ENCODE assay signal across 21 cellular contexts in the genomic region with DNA sequence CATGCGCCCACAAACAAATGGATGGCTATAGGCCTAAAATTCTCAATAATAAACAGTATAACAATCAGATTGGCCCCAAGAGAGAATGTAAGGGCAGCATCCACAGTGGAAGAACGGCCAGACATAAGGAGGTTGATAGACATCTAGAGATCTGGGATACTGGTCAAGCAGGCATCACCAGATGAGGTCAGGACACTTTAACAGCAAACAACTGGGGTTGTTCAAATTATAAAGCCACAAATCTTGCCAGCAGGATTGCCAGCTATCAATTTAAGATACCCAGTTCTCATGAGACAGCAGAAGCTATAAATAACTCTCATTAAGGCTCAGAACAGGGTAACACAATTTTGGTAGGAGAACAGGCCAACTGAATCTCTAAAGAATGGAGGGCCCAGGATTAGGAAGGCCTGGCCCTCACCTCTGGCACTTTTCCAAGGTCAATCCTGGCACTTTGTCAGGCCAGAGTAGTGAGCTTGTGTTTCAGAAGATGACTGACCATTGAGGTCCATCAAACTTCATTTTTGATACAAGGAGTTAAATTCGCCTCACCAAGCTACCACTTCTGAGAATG. TPM values are rescaled to one million over a fixed set of nuclear protein-coding genes. Genes with fewer than 3 reads are reported as not detected.
DNase-seq lines count a peak whose midpoint lies in the region; ATAC-seq, FAIRE-seq and TF ChIP-seq lines count a peak whose summit lies in the region.
"Had no signal": no experiment of that assay in that cellular context is flagged by ENCODE, and none has a peak within 500 bp of the region (broad histone marks: within the 10 kb centered on the region; RNA-seq: fewer than 3 reads in every experiment).

No MANE protein-coding gene starts in this region.

- DNase-seq in H54 (ENCODE audit: insufficient read length, low spot score) (no peak), mesothelial cell of epicardium (ENCODE audit: low spot score in 2 of 2, unreplicated experiment in 2 of 2) (no peak), NCI-H524 (lab: John Stamatoyannopoulos, UW) (no peak), SJCRH30 (no peak)
- no peak for DNase-seq in central memory CD8-positive, alpha-beta T cell (ENCODE audit: low spot score in 2 of 2)
- DNase-seq: activated CD4-positive, alpha-beta T cell treated with anti-CD3 and anti-CD28 coated beads for 4 hours; BE2C; foreskin keratinocyte; HCEC 1CT; Kasumi-1; NCI-H187 treated with DMSO at 0.1 percent for 48 hours; occipital lobe; RPMI8226; stimulated activated CD4-positive, alpha-beta T cell treated with anti-CD3 and anti-CD28 coated beads, Interleukin-15, amount 100 ng/mL, for 24 hours had no signal

- peaks cover 21% of the 10 kb centered on the region for H3K36me3 Mint-ChIP-seq in central memory CD8-positive, alpha-beta T cell (ENCODE audit: insufficient read depth)
- peaks cover 20% of the 10 kb centered on the region for H3K36me3 Mint-ChIP-seq in mesothelial cell of epicardium

- TF ChIP-seq POLR2A in H54 (IDR thresholded peaks at IDR 0.05; ENCODE audit: low read depth, low read length): no peak

- TF ChIP-seq CTCF in C4-2B (conservative IDR thresholded peaks at IDR 0.05): no peak
- TF ChIP-seq CTCF in mesothelial cell of epicardium (IDR thresholded peaks at IDR 0.05; ENCODE audit: unreplicated experiment): no peak

- no peak overlapping the region for H3K4me3 ChIP-seq in SJCRH30
- H3K4me3 ChIP-seq: suprapubic skin had no signal

- H3K4me1 Mint-ChIP-seq in central memory CD8-positive, alpha-beta T cell: peaks cover 51% of the 10 kb centered on the region
- peaks cover 36% of the 10 kb centered on the region for H3K4me1 Mint-ChIP-seq in mesothelial cell of epicardium

- H3K9me3 ChIP-seq in SJCRH30 (replicated peaks): no peaks in the 10 kb centered on the region; the same call in 1 of the 2 replicates
- H3K9me3 ChIP-seq: BE2C, suprapubic skin had no signal

- no peaks in the 10 kb centered on the region for H3K27me3 Mint-ChIP-seq in central memory CD8-positive, alpha-beta T cell
- H3K27me3 Mint-ChIP-seq in mesothelial cell of epicardium (ENCODE audit: low read depth): no peaks in the 10 kb centered on the region

- H3K27ac ChIP-seq in C4-2B (peak overlapping the region; percentile 69; the same call in 1 of the 2 replicates), SJCRH30 (no peak overlapping the region)
- H3K27ac ChIP-seq: foreskin keratinocyte, suprapubic skin had no signal

- H3K4me3 Mint-ChIP-seq in central memory CD8-positive, alpha-beta T cell: no peak overlapping the region
- no peak overlapping the region for H3K4me3 Mint-ChIP-seq in mesothelial cell of epicardium
- H3K4me3 Mint-ChIP-seq: T-helper 1 cell treated with Interleukin-12 subunit alpha and Interleukin-12 subunit beta and Interleukin-4 antibody, amounts not matched to agents 30 μg/mL and 1 μg/mL, for 36 hours had no signal

- H3K4me1 ChIP-seq in SJCRH30: no peaks in the 10 kb centered on the region
- H3K4me1 ChIP-seq: foreskin keratinocyte had no signal

- ATAC-seq in central memory CD8-positive, alpha-beta T cell (replicated peaks; ENCODE audit: extremely low read depth, poor library complexity, severe bottlenecking): no peak
- ATAC-seq in HG03135 (IDR thresholded peaks at IDR 0.05; ENCODE audit: unreplicated experiment) (no peak), GM21737 (IDR thresholded peaks at IDR 0.05; ENCODE audit: unreplicated experiment) (no peak)
- ATAC-seq: foreskin keratinocyte had no signal

- H3K27me3 ChIP-seq in SJCRH30: no peaks in the 10 kb centered on the region
- H3K27me3 ChIP-seq: BE2C, foreskin keratinocyte, suprapubic skin had no signal

- FAIRE-seq in H54 (lab: Jason Lieb, UNC): peak; percentile 62
- FAIRE-seq: bronchial epithelial cell had no signal

- peak overlapping the region; percentile 58 for H3K27ac Mint-ChIP-seq in central memory CD8-positive, alpha-beta T cell (ENCODE audit: low read depth)
- H3K27ac Mint-ChIP-seq in mesothelial cell of epicardium: peak overlapping the region; percentile 70
- H3K27ac Mint-ChIP-seq: activated T-helper 2 cell treated with anti-CD3 and anti-CD28 coated beads, Interferon-gamma antibody, Interleukin-2, Interleukin-4, amounts not matched to agents 10 μg/mL and 5 μg/mL and 100 μg/mL, durations not matched to agents 14 hours and 24 hours and 36 hours; T-helper 1 cell treated with Interleukin-12 subunit alpha and Interleukin-12 subunit beta and Interleukin-4 antibody, amounts not matched to agents 30 μg/mL and 1 μg/mL, for 36 hours had no signal

- H3K9me3 Mint-ChIP-seq in central memory CD8-positive, alpha-beta T cell: no peaks in the 10 kb centered on the region
- H3K9me3 Mint-ChIP-seq in mesothelial cell of epicardium: no peaks in the 10 kb centered on the region
- H3K9me3 Mint-ChIP-seq: activated T-helper 2 cell treated with anti-CD3 and anti-CD28 coated beads, Interferon-gamma antibody, Interleukin-2, Interleukin-4, amounts not matched to agents 10 μg/mL and 5 μg/mL and 100 μg/mL, durations not matched to agents 14 hours and 24 hours and 36 hours; T-helper 1 cell treated with Interleukin-12 subunit alpha and Interleukin-12 subunit beta and Interleukin-4 antibody, amounts not matched to agents 30 μg/mL and 1 μg/mL, for 36 hours had no signal

- H3K36me3 ChIP-seq in SJCRH30: peaks cover 36% of the 10 kb centered on the region

RNA-seq across cellular contexts. Expression of a gene that starts 29.4 kb away (rescaled TPM):
- 66.2 to 73.7 TPM (median 68.8 TPM) in 3 replicates for total RNA-seq in mesothelial cell of epicardium
- total RNA-seq in SJCRH30 (2014; rRNA removed; shearing (Covaris generic)): 70.4 and 74.6 TPM in 2 replicates
